Comparison of ENCODE assay signal across 8 cellular contexts in the genomic region with DNA sequence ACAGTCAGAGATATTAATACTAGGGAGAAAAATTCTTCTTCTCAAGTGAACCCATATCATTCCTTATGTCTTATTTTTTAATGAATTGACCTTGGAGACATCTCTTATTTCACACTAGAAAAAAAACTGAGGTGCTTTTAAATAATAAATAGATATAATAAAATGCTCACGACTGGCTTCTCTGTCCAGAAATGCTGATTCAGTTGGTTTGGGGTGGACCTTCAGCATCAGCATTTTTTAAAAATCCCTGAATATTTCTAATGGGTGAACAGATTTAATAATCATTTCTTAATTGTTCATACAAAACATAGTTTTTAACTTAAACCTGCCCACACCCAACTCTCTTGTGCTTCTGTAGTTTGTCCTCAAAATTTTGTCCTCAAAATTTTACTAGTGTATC.
"Had no signal": no experiment of that assay in that cellular context is flagged by ENCODE, and none has a peak within 500 bp of the region (broad histone marks: within the 10 kb centered on the region; RNA-seq: fewer than 3 reads in every experiment).

No MANE protein-coding gene starts in this region.

- H3K27ac Mint-ChIP-seq: HFFc6 had no signal

- H3K4me1 ChIP-seq: HAP-1 had no signal

- H3K27ac ChIP-seq: GM23248, KMS-11 had no signal

- H3K36me3 ChIP-seq: HAP-1 had no signal

- ATAC-seq: HCT116 had no signal

- DNase-seq: GM23248, GOT3, H7, HFFc6, KBM-7 had no signal

- H3K4me3 ChIP-seq: GM23248, HAP-1 had no signal

- H3K4me2 ChIP-seq: KMS-11 had no signal

- H3K4me3 Mint-ChIP-seq: HFFc6 had no signal

- H3K9ac ChIP-seq: GM23248, KMS-11 had no signal

- H3K9me3 ChIP-seq: HAP-1 had no signal

- H2AFZ ChIP-seq: GM23248 had no signal
